Comparison of ENCODE assay signal across 8 cellular contexts in the genomic region with DNA sequence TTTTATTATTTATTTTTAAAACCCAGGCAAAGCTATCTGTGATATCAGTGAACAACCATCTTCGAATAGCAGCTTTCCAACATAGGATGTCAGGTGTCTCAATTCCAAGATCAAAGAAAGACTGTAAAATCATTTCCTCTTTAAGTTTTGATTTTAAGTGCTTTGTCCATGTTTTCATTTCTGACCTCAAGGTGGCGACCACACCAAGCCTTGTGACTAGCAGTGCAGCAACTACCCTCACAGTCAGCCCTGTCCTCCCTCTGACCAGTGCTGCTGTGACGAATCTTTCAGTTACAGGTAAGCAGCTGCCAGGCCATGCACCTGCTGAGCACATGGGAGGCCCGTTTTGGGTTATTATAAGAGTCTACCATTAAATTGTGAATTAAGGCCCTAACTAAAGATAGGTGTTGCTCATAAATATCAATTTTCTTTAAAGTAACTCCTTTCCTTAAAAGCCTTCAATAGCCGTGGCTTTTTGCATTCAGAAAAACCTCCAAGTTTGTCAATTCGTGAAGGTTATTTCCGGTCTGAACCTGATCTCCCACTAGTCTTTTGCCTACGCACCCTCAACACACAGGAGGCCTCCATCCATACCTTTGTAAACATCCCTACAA.
DNase-seq lines count a peak whose midpoint lies in the region; ATAC-seq and TF ChIP-seq lines count a peak whose summit lies in the region.

No MANE protein-coding gene starts in this region.

- no peaks in the 10 kb centered on the region for H3F3A ChIP-seq in neural cell (ENCODE audit: insufficient read depth, low read length, poor library complexity, severe bottlenecking)

- H2AFZ ChIP-seq in neural cell (ENCODE audit: low read depth, low read length), result no peak overlapping the region

- no peak overlapping the region for H3K4me3 ChIP-seq in HEK293 (ENCODE audit: low read depth, low read length)
- no peak overlapping the region for H3K4me3 ChIP-seq in neural cell (ENCODE audit: low read length)
- H3K4me3 ChIP-seq in thoracic aorta, result no peak overlapping the region

- H3K4me1 ChIP-seq in HEK293 (ENCODE audit: control insufficient read depth, insufficient read depth, low read length), result no peaks in the 10 kb centered on the region
- no peaks in the 10 kb centered on the region for H3K4me1 ChIP-seq in thoracic aorta (ENCODE audit: control insufficient read depth in 1 of 2, low read depth in 2 of 2)

- H3K27me3 ChIP-seq in neural cell (ENCODE audit: insufficient read depth, low read depth, low read length), result no peaks in the 10 kb centered on the region
- H3K27me3 ChIP-seq in thoracic aorta (replicated peaks; ENCODE audit: insufficient read depth), result no peaks in the 10 kb centered on the region

- ATAC-seq in thoracic aorta (ENCODE audit: insufficient number of reproducible peaks, low FRiP score, low read depth), result no peak

- POLR2A ChIA-PET in HEK293 (lab: Yijun Ruan, JAX), result no interaction called here

- H3K79me2 ChIP-seq in neural cell (replicated peaks; ENCODE audit: insufficient read depth, low read length), result no peaks in the 10 kb centered on the region

- no peaks in the 10 kb centered on the region for H4K20me1 ChIP-seq in neural cell (ENCODE audit: insufficient read depth)

- H3K27ac ChIP-seq in HEK293 (ENCODE audit: extremely low read depth, low read depth, low read length) (no peak overlapping the region), epithelial cell of prostate (no peak overlapping the region), neural cell (ENCODE audit: low read length) (no peak overlapping the region), thoracic aorta (no peak overlapping the region)

- peaks cover 0 to 33% of the 10 kb centered on the region in 2 experiments; a peak in 1 of 3 replicates for H3K36me3 ChIP-seq in HEK293 (ENCODE audit: control insufficient read depth in 2 of 2, insufficient read depth in 1 of 2, low read length in 2 of 2)
- peaks cover 10% of the 10 kb centered on the region for H3K36me3 ChIP-seq in neural cell (ENCODE audit: insufficient read depth, low read length)
- peaks cover 17% of the 10 kb centered on the region for H3K36me3 ChIP-seq in thoracic aorta

- DNase-seq in DMS153 (lab: John Stamatoyannopoulos, UW) (peak; percentile 54), NCI-H460 (ENCODE audit: extremely low read depth, low read depth) (peak; percentile 44), epithelial cell of prostate (ENCODE audit: low read depth, low spot score) (peak; percentile 24), thoracic aorta (ENCODE audit: low spot score) (no peak), cortex of kidney (lab: John Stamatoyannopoulos, UW) (no peak)
- peak; percentile 41 to 48 for DNase-seq in activated CD4-positive, alpha-beta T cell treated with anti-CD3 and anti-CD28 coated beads, Interleukin-2, amount 50 U/mL, for 48 hours

- CTCF ChIA-PET in HEK293 (lab: Yijun Ruan, JAX), result interaction anchor here (0.6 to 3.1 kb wide), 20 partner anchors 10 to 696 kb away, joined by 3 to 23 read pairs (median 5); no protein-coding TSS in a partner anchor

- H3K9me3 ChIP-seq in HEK293 (ENCODE audit: control insufficient read depth, insufficient read depth, low read depth, low read length) (no peaks in the 10 kb centered on the region), neural cell (ENCODE audit: low read length) (no peaks in the 10 kb centered on the region), thoracic aorta (no peaks in the 10 kb centered on the region)

- peak; percentile 60; the same call in 1 of the 2 replicates for TF ChIP-seq CTCF in HEK293 (tag by site-specific recombination; IDR thresholded peaks at IDR 0.05)
- TF ChIP-seq CTCF in neural cell (IDR thresholded peaks at IDR 0.05; ENCODE audit: poor library complexity, severe bottlenecking), result peak; percentile 72
- TF ChIP-seq CTCF in thoracic aorta (IDR thresholded peaks at IDR 0.05), result peak; percentile 31

- TF ChIP-seq EP300 in neural cell (conservative IDR thresholded peaks at IDR 0.05; ENCODE audit: poor library complexity, severe bottlenecking), result no peak

- no peaks in the 10 kb centered on the region for H3K9me2 ChIP-seq in neural cell (ENCODE audit: insufficient read depth, low read length)

- H3K4me2 ChIP-seq in neural cell (ENCODE audit: low read length), result no peak overlapping the region

- peak; percentile 78 for TF ChIP-seq RAD21 in neural cell (conservative IDR thresholded peaks at IDR 0.05)

- no peak overlapping the region for H3K9ac ChIP-seq in neural cell (ENCODE audit: low read length)

TF ChIP-seq in HEK293, 187 proteins besides CTCF, POLR2A, EP300 and RAD21:
- TF ChIP-seq ZNF654 (tag by site-specific recombination; IDR thresholded peaks at IDR 0.05; ENCODE audit: low read depth) (peak; percentile 26; the same call in 1 of the 2 replicates), TCF7L2 (IDR thresholded peaks at IDR 0.05; ENCODE audit: borderline replicate concordance, low read depth, low read length) (peak; percentile 24; the same call in 1 of the 2 replicates), ZNF560 (tag by site-specific recombination; IDR thresholded peaks at IDR 0.05; ENCODE audit: borderline replicate concordance) (no peak), ZNF274 (IDR thresholded peaks at IDR 0.05; ENCODE audit: low read length) (no peak), ZNF274 (tag by site-specific recombination; IDR thresholded peaks at IDR 0.05; ENCODE audit: borderline replicate concordance) (no peak), ZNF394 (tag by site-specific recombination; IDR thresholded peaks at IDR 0.05; ENCODE audit: borderline replicate concordance) (no peak), ZSCAN16 (tag by site-specific recombination; IDR thresholded peaks at IDR 0.05) (no peak), ZBTB20 (tag by site-specific recombination; IDR thresholded peaks at IDR 0.05) (no peak), ZBTB8A (tag by site-specific recombination; IDR thresholded peaks at IDR 0.05) (no peak), ZNF707 (tag by site-specific recombination; IDR thresholded peaks at IDR 0.05) (no peak), YY1 (tag by site-specific recombination; IDR thresholded peaks at IDR 0.05) (no peak), ZNF473 (tag by site-specific recombination; IDR thresholded peaks at IDR 0.05) (no peak), HOXC10 (CRISPR knock-in tag; IDR thresholded peaks at IDR 0.05) (no peak)
- TF ChIP-seq, protein P1, sequence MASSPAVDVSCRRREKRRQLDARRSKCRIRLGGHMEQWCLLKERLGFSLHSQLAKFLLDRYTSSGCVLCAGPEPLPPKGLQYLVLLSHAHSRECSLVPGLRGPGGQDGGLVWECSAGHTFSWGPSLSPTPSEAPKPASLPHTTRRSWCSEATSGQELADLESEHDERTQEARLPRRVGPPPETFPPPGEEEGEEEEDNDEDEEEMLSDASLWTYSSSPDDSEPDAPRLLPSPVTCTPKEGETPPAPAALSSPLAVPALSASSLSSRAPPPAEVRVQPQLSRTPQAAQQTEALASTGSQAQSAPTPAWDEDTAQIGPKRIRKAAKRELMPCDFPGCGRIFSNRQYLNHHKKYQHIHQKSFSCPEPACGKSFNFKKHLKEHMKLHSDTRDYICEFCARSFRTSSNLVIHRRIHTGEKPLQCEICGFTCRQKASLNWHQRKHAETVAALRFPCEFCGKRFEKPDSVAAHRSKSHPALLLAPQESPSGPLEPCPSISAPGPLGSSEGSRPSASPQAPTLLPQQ (tag by site-specific recombination; IDR thresholded peaks at IDR 0.05), result peak; percentile 37; the same call in 1 of the 2 replicates

TF ChIP-seq in neural cell, 6 proteins besides CTCF, POLR2A, EP300 and RAD21:
- TF ChIP-seq SMC3 (conservative IDR thresholded peaks at IDR 0.05; ENCODE audit: poor library complexity), result peak; percentile 81
- TF ChIP-seq TAF1 (IDR thresholded peaks at IDR 0.05; ENCODE audit: low read depth), result no peak
TF ChIP-seq in neural cell: peak in this region for 1.

Comparison
In these comparisons a context has a peak if more than half of its experiments do, and no peak if none do; other contexts are left out.
1. DNase-seq: peak in DMS153 (single experiment), NCI-H460 (single experiment), activated CD4-positive, alpha-beta T cell treated with anti-CD3 and anti-CD28 coated beads, Interleukin-2, amount 50 U/mL, for 48 hours (2 of 2) and epithelial cell of prostate (single experiment); none in thoracic aorta (single experiment) and cortex of kidney (single experiment).
2. Peak in every context shown above with its lines, with median percentiles within 50 percentile points of each other: CTCF ChIP-seq.